ENCODE assay signal across 11 cellular contexts in genomic region chr7:135923700-135924261, GRCh38. TPM values are rescaled to one million over a fixed set of nuclear protein-coding genes. Genes with fewer than 3 reads are reported as not detected.
DNase-seq lines count a peak whose midpoint lies in the region; ATAC-seq and TF ChIP-seq lines count a peak whose summit lies in the region.
"Had no signal": no experiment of that assay in that cellular context is flagged by ENCODE, and none has a peak within 500 bp of the region (broad histone marks: within the 10 kb centered on the region; RNA-seq: fewer than 3 reads in every experiment).

No MANE protein-coding gene starts in this region.

- intact Hi-C loops in right cardiac atrium (cut with DNase I), result no loop called here

- H3K4me3 ChIP-seq in ACC112 (ENCODE audit: low read depth, low read length), result no peak overlapping the region
- no peak overlapping the region for H3K4me3 ChIP-seq in right cardiac atrium (ENCODE audit: low read length)

- H3K9me3 Mint-ChIP-seq in HFFc6, result no peaks in the 10 kb centered on the region
- H3K9me3 Mint-ChIP-seq in activated T-helper 17 cell treated with anti-CD3 and anti-CD28 coated beads, Interleukin-2, amount 50 U/mL, for 72 hours, result no peaks in the 10 kb centered on the region
- H3K9me3 Mint-ChIP-seq: CD8-positive, alpha-beta T cell; dendritic cell treated with granulocyte-macrophage colony-stimulating factor and Interleukin-4, amounts not matched to agents 40 ng/mL and 50 ng/mL, for 4 days had no signal

- H3K36me3 ChIP-seq in ACC112 (ENCODE audit: insufficient read depth, low read length), result peaks cover 3% of the 10 kb centered on the region; the same call in 1 of the 2 replicates

- peak overlapping the region; percentile 92 for H3K27ac Mint-ChIP-seq in HFFc6
- no peak overlapping the region for H3K27ac Mint-ChIP-seq in activated T-helper 17 cell treated with anti-CD3 and anti-CD28 coated beads, Interleukin-2, amount 50 U/mL, for 72 hours
- H3K27ac Mint-ChIP-seq: CD8-positive, alpha-beta T cell; dendritic cell treated with granulocyte-macrophage colony-stimulating factor and Interleukin-4, amounts not matched to agents 40 ng/mL and 50 ng/mL, for 4 days had no signal

- peaks cover 15% of the 10 kb centered on the region for H3K36me3 Mint-ChIP-seq in HFFc6 (ENCODE audit: low read depth)
- H3K36me3 Mint-ChIP-seq in activated T-helper 17 cell treated with anti-CD3 and anti-CD28 coated beads, Interleukin-2, amount 50 U/mL, for 72 hours (ENCODE audit: low read depth), result peaks cover 34% of the 10 kb centered on the region

- H3K4me1 ChIP-seq in ACC112 (ENCODE audit: control insufficient read depth, insufficient read depth, low read length, unreplicated experiment), result peaks cover 26% of the 10 kb centered on the region
- peaks cover 2% of the 10 kb centered on the region for H3K4me1 ChIP-seq in right cardiac atrium (ENCODE audit: control insufficient read depth, insufficient read depth, low read length)

- peak overlapping the region; percentile 45 for H3K4me3 Mint-ChIP-seq in HFFc6
- H3K4me3 Mint-ChIP-seq in activated T-helper 17 cell treated with anti-CD3 and anti-CD28 coated beads, Interleukin-2, amount 50 U/mL, for 72 hours, result no peak overlapping the region
- H3K4me3 Mint-ChIP-seq: CD8-positive, alpha-beta T cell; dendritic cell treated with granulocyte-macrophage colony-stimulating factor and Interleukin-4, amounts not matched to agents 40 ng/mL and 50 ng/mL, for 4 days had no signal

- no peak for TF ChIP-seq CTCF in HFFc6 (IDR thresholded peaks at IDR 0.05)

- peak overlapping the region; percentile 81 for H3K27ac ChIP-seq in ACC112 (ENCODE audit: low read depth, low read length)
- H3K27ac ChIP-seq in right cardiac atrium (ENCODE audit: low read length), result no peak overlapping the region

- ATAC-seq in activated T-helper 17 cell treated with anti-CD3 and anti-CD28 coated beads, Interleukin-2, amount 50 U/mL, for 72 hours (replicated peaks), result peak; percentile 62
- no peak for ATAC-seq in GM21723 (IDR thresholded peaks at IDR 0.05; ENCODE audit: unreplicated experiment)
- no peak for ATAC-seq in HG03521 (IDR thresholded peaks at IDR 0.05; ENCODE audit: unreplicated experiment)
- ATAC-seq in right cardiac atrium, result no peak
- ATAC-seq: CD8-positive, alpha-beta T cell had no signal

- H3K9me3 ChIP-seq in right cardiac atrium (ENCODE audit: control insufficient read depth, low read length), result no peaks in the 10 kb centered on the region

- H3K79me2 ChIP-seq in ACC112 (ENCODE audit: control insufficient read depth, insufficient read depth, low read length, unreplicated experiment), result peaks cover 9% of the 10 kb centered on the region

- 90% methylated on average over 4 of the region's 4 CpGs for WGBS in right cardiac atrium

- H3K4me1 Mint-ChIP-seq in HFFc6 (ENCODE audit: low read depth), result peaks cover 42% of the 10 kb centered on the region
- H3K4me1 Mint-ChIP-seq in activated T-helper 17 cell treated with anti-CD3 and anti-CD28 coated beads, Interleukin-2, amount 50 U/mL, for 72 hours, result no peaks in the 10 kb centered on the region

- DNase-seq in HFFc6 (peak; percentile 98), glomerular visceral epithelial cell (ENCODE audit: extremely low spot score) (peak; percentile 76), NCI-H82 (lab: John Stamatoyannopoulos, UW) (no peak), right cardiac atrium (no peak)
- DNase-seq: CD8-positive, alpha-beta T cell; NK-92 treated with Interleukin-12 subunit alpha and Interleukin-12 subunit beta, amount 100 ng/mL, for 24 hours had no signal

- no peaks in the 10 kb centered on the region for H3K27me3 ChIP-seq in ACC112 (ENCODE audit: insufficient read depth, low read length)
- no peaks in the 10 kb centered on the region for H3K27me3 ChIP-seq in right cardiac atrium (ENCODE audit: control insufficient read depth, insufficient read depth)

- no peak overlapping the region for H2AFZ ChIP-seq in ACC112 (ENCODE audit: low read length, unreplicated experiment)

- peaks cover 2% of the 10 kb centered on the region; the same call in 1 of the 2 replicates for H3K27me3 Mint-ChIP-seq in HFFc6 (ENCODE audit: insufficient read depth)
- no peaks in the 10 kb centered on the region for H3K27me3 Mint-ChIP-seq in activated T-helper 17 cell treated with anti-CD3 and anti-CD28 coated beads, Interleukin-2, amount 50 U/mL, for 72 hours
- H3K27me3 Mint-ChIP-seq: dendritic cell treated with granulocyte-macrophage colony-stimulating factor and Interleukin-4, amounts not matched to agents 40 ng/mL and 50 ng/mL, for 4 days had no signal

RNA-seq across cellular contexts. Expression of gene MTPN, which starts 53.4 kb away (rescaled TPM):
- 100 to 1,000 TPM; 242 to 306 (median 273) TPM for total RNA-seq in HFFc6 (2021; fragmentation: NEBNext Ultra II Directional; extraction: Animal tissue kit (Norgen Biotek cat#: 25700))
- 100 to 1,000 TPM in 1 of 2 donors, 10 to 100 TPM in 1; 99.7 to 149 TPM for total RNA-seq in activated T-helper 17 cell treated with anti-CD3 and anti-CD28 coated beads, Interleukin-2, amount 50 U/mL, for 72 hours
- total RNA-seq in right cardiac atrium, result 100 to 1,000 TPM; 113 to 128 (median 123) TPM
- polyA plus RNA-seq in right cardiac atrium, result 64.6 TPM

Comparison
In these comparisons a context has a peak if more than half of its experiments do, and no peak if none do; other contexts are left out.
1. DNase-seq: peak in HFFc6 (single experiment) and glomerular visceral epithelial cell (single experiment); none in NCI-H82 (single experiment) and right cardiac atrium (0 of 3).